26 cellular contexts compared by ENCODE assay signal in genomic region chr17:14776791-14777190, GRCh38.
DNase-seq lines count a peak whose midpoint lies in the region; ATAC-seq, FAIRE-seq and TF ChIP-seq lines count a peak whose summit lies in the region.
"Had no signal": no experiment of that assay in that cellular context is flagged by ENCODE, and none has a peak within 500 bp of the region (broad histone marks: within the 10 kb centered on the region; RNA-seq: fewer than 3 reads in every experiment).

No MANE protein-coding gene starts in this region.

- H3K79me1 ChIP-seq in H1 (ENCODE audit: low read depth, low read length), result no peaks in the 10 kb centered on the region

- no peak overlapping the region for H3K23ac ChIP-seq in H1 (ENCODE audit: insufficient read length)

- FAIRE-seq in H1 (lab: Jason Lieb, UNC), result no peak
- FAIRE-seq: GM19239, kidney, pancreas had no signal

- H3K9me3 Mint-ChIP-seq in neural crest cell, result peaks cover 7% of the 10 kb centered on the region
- H3K9me3 Mint-ChIP-seq: nephron had no signal

- peak; percentile 34 for DNase-seq in GM23248
- DNase-seq in RWPE2 (ENCODE audit: low spot score), result no peak
- no peak for DNase-seq in H1 (ENCODE audit: low read depth in 1 of 2, low spot score in 2 of 2)
- DNase-seq in neural crest cell (ENCODE audit: low read depth, low spot score), result no peak
- no peak for DNase-seq in activated CD4-positive, alpha-beta T cell treated with anti-CD3 and anti-CD28 coated beads for 1 hour
- DNase-seq in T-helper 17 cell, result no peak
- DNase-seq in cardiac septum (ENCODE audit: low spot score), result no peak
- DNase-seq: activated naive CD4-positive, alpha-beta T cell treated with anti-CD3 and anti-CD28 coated beads for 36 hours; activated T-cell treated with anti-CD3 and anti-CD28 coated beads, Interleukin-2, amount 50 U/mL, for 72 hours; BE2C; central memory CD4-positive, alpha-beta T cell; GDM1; glutamatergic neuron; HCEC 1CT; KG1; kidney; NCI-H1436; NCI-H345; pancreas; Right ventricle myocardium superior; spleen; T1000; upper lobe of right lung had no signal

- H3K27me3 Mint-ChIP-seq in neural crest cell (ENCODE audit: low read depth) (no peaks in the 10 kb centered on the region), T-helper 17 cell (peaks cover 67% of the 10 kb centered on the region)

- H3K4me3 ChIP-seq in GM23248 (no peak overlapping the region), RWPE2 (ENCODE audit: severe bottlenecking) (no peak overlapping the region), H1 (ENCODE audit: extremely low read depth in 1 of 4, insufficient read depth in 2 of 4, low read depth in 3 of 4, low read length in 4 of 4) (no peak overlapping the region)
- H3K4me3 ChIP-seq: pancreas, spleen, upper lobe of right lung had no signal

- 0 out of 2 replicates have a peak overlapping the region, but pooled peaks have one; percentile 35 for H2BK20ac ChIP-seq in H1 (ENCODE audit: low read length)

- peaks cover 18% of the 10 kb centered on the region for H3K4me1 ChIP-seq in GM23248 (ENCODE audit: insufficient read depth)
- H3K4me1 ChIP-seq in RWPE2 (ENCODE audit: insufficient read depth, poor library complexity, severe bottlenecking), result peaks cover 20% of the 10 kb centered on the region
- peaks cover 1 to 20% (median 12%) of the 10 kb centered on the region in 4 experiments for H3K4me1 ChIP-seq in H1 (replicated peaks in 1 of 4; ENCODE audit: control insufficient read depth in 3 of 4, insufficient read depth in 4 of 4, low read length in 3 of 4)
- H3K4me1 ChIP-seq: BE2C, pancreas, spleen, upper lobe of right lung had no signal

- no peak overlapping the region for H2AK5ac ChIP-seq in H1 (ENCODE audit: low read depth, low read length)

- H3K36me3 Mint-ChIP-seq in neural crest cell (ENCODE audit: low read depth), result peaks cover 12% of the 10 kb centered on the region
- no peaks in the 10 kb centered on the region for H3K36me3 Mint-ChIP-seq in T-helper 17 cell (ENCODE audit: low read depth)

- no peaks in the 10 kb centered on the region for H3K27me3 ChIP-seq in GM23248 (replicated peaks; ENCODE audit: insufficient read depth)
- H3K27me3 ChIP-seq in RWPE2 (ENCODE audit: insufficient read depth, poor library complexity, severe bottlenecking), result no peaks in the 10 kb centered on the region
- no peaks in the 10 kb centered on the region; a peak in 1 of 7 replicates for H3K27me3 ChIP-seq in H1 (replicated peaks in 1 of 4; ENCODE audit: control insufficient read depth in 3 of 4, extremely low read depth in 1 of 4, insufficient read depth in 3 of 4, low read length in 3 of 4)
- H3K27me3 ChIP-seq: BE2C, pancreas, upper lobe of right lung had no signal

- H4K20me1 ChIP-seq in GM23248 (ENCODE audit: insufficient read depth) (no peaks in the 10 kb centered on the region), H1 (replicated peaks in 1 of 2; ENCODE audit: control insufficient read depth in 1 of 2, insufficient read depth in 2 of 2, low read length in 2 of 2) (no peaks in the 10 kb centered on the region)

- no peak overlapping the region for H4K91ac ChIP-seq in H1 (replicated peaks; ENCODE audit: insufficient read length, low read length)

- no peaks in the 10 kb centered on the region for H3K9me2 ChIP-seq in GM23248 (ENCODE audit: insufficient read depth)

- H4K8ac ChIP-seq in H1 (ENCODE audit: extremely low read depth, insufficient read depth, low read length), result no peak overlapping the region

- H3F3A ChIP-seq in GM23248 (ENCODE audit: insufficient read depth), result no peaks in the 10 kb centered on the region

- in situ Hi-C loops in GM23248 (cut with MboI), result no loop called here

- POLR2A ChIA-PET in H1 (lab: Charles Lee; ENCODE audit: partially characterized antibody), result interaction anchor here (0.6 kb wide), 1 partner anchor 19 kb away, joined by 3 read pairs; no protein-coding TSS in a partner anchor

- no peak overlapping the region for H3K56ac ChIP-seq in H1 (replicated peaks; ENCODE audit: insufficient read length, low read depth, low read length)

- H3K27ac Mint-ChIP-seq in neural crest cell (ENCODE audit: unreplicated experiment) (no peak overlapping the region), T-helper 17 cell (no peak overlapping the region)
- H3K27ac Mint-ChIP-seq: activated naive CD4-positive, alpha-beta T cell treated with anti-CD3 and anti-CD28 coated beads for 36 hours; activated T-cell treated with anti-CD3 and anti-CD28 coated beads, Interleukin-2, amount 50 U/mL, for 72 hours; nephron had no signal

- no peak overlapping the region for H3K4ac ChIP-seq in H1 (replicated peaks; ENCODE audit: insufficient read length, low read depth, low read length)

- ATAC-seq in RWPE2 (ENCODE audit: low read depth) (peak; percentile 95), T-helper 17 cell (no peak), HG03095 (IDR thresholded peaks at IDR 0.05; ENCODE audit: unreplicated experiment) (no peak)
- ATAC-seq: activated T-cell treated with anti-CD3 and anti-CD28 coated beads, Interleukin-2, amount 50 U/mL, for 72 hours had no signal

- intact Hi-C loops in cardiac septum (cut with DNase I), result no loop called here

- no peak for TF ChIP-seq RAD21 in H1 (IDR thresholded peaks at IDR 0.05 in 1 of 2, conservative IDR thresholded peaks at IDR 0.05 in 1 of 2; ENCODE audit: low read depth in 2 of 2, low read length in 2 of 2)

- H3K23me2 ChIP-seq in H1 (ENCODE audit: low read depth, low read length), result no peaks in the 10 kb centered on the region

- TF ChIP-seq EP300 in H1 (IDR thresholded peaks at IDR 0.05; ENCODE audit: borderline replicate concordance in 1 of 2, low read depth in 2 of 2, low read length in 2 of 2), result no peak

- no peak overlapping the region for H3K18ac ChIP-seq in H1 (ENCODE audit: extremely low read depth, low read length)

- H3K36me3 ChIP-seq in GM23248 (ENCODE audit: low read depth) (no peaks in the 10 kb centered on the region), RWPE2 (ENCODE audit: low read depth) (no peaks in the 10 kb centered on the region), H1 (ENCODE audit: control insufficient read depth in 2 of 4, insufficient read depth in 4 of 4, low read length in 3 of 4) (no peaks in the 10 kb centered on the region)
- H3K36me3 ChIP-seq: BE2C, pancreas, spleen, upper lobe of right lung had no signal

- H3K4me2 ChIP-seq in GM23248 (ENCODE audit: unreplicated experiment) (no peak overlapping the region), H1 (ENCODE audit: insufficient read depth in 1 of 2, low read depth in 2 of 2, low read length in 2 of 2) (no peak overlapping the region)

- H4K5ac ChIP-seq in H1 (ENCODE audit: insufficient read length, low read depth, low read length), result no peak overlapping the region

- H3K27ac ChIP-seq in GM23248, result no peak overlapping the region
- peak overlapping the region; percentile 72 for H3K27ac ChIP-seq in RWPE2 (ENCODE audit: poor library complexity, severe bottlenecking)
- no peak overlapping the region for H3K27ac ChIP-seq in H1 (ENCODE audit: low read depth, low read length)
- H3K27ac ChIP-seq: pancreas, spleen, upper lobe of right lung had no signal

- H3K4me1 Mint-ChIP-seq in neural crest cell, result peaks cover 75% of the 10 kb centered on the region
- H3K4me1 Mint-ChIP-seq in T-helper 17 cell, result no peaks in the 10 kb centered on the region

- no peak overlapping the region for H2AFZ ChIP-seq in GM23248
- no peak overlapping the region for H2AFZ ChIP-seq in H1 (ENCODE audit: low read length)

- TF ChIP-seq CTCF in RWPE2 (IDR thresholded peaks at IDR 0.05; ENCODE audit: poor library complexity, severe bottlenecking), result no peak
- TF ChIP-seq CTCF in H1 (IDR thresholded peaks at IDR 0.05; ENCODE audit: control extremely low read depth in 1 of 3, insufficient read depth in 1 of 3, low read depth in 1 of 3, low read length in 3 of 3), result no peak
- TF ChIP-seq CTCF in neural crest cell (conservative IDR thresholded peaks at IDR 0.05), result no peak

- H3K9me3 ChIP-seq in GM23248 (ENCODE audit: low read depth), result no peaks in the 10 kb centered on the region
- H3K9me3 ChIP-seq in RWPE2 (ENCODE audit: severe bottlenecking), result no peaks in the 10 kb centered on the region
- 0 out of 4 replicates have a peak, but pooled peaks cover 0 to 2% of the 10 kb centered on the region in 2 experiments for H3K9me3 ChIP-seq in H1 (ENCODE audit: insufficient read depth in 2 of 2, low read depth in 1 of 2, low read length in 1 of 2)
- no peaks in the 10 kb centered on the region for H3K9me3 ChIP-seq in T-helper 17 cell (ENCODE audit: control insufficient read depth, low read length, poor library complexity, severe bottlenecking)
- H3K9me3 ChIP-seq: BE2C, pancreas, upper lobe of right lung had no signal

- no peak overlapping the region for H3K14ac ChIP-seq in H1 (ENCODE audit: insufficient read length)

- H3K9ac ChIP-seq in GM23248 (no peak overlapping the region), H1 (replicated peaks in 1 of 4; ENCODE audit: extremely low read depth in 1 of 4, low read depth in 3 of 4, low read length in 3 of 4) (no peak overlapping the region)

- H2BK12ac ChIP-seq in H1 (ENCODE audit: low read depth, low read length), result no peak overlapping the region

- H3K4me3 Mint-ChIP-seq in neural crest cell (peak overlapping the region; percentile 49), T-helper 17 cell (no peak overlapping the region)
- H3K4me3 Mint-ChIP-seq: activated naive CD4-positive, alpha-beta T cell treated with anti-CD3 and anti-CD28 coated beads for 36 hours; activated T-cell treated with anti-CD3 and anti-CD28 coated beads, Interleukin-2, amount 50 U/mL, for 72 hours; nephron had no signal

- H2BK5ac ChIP-seq in H1 (ENCODE audit: low read depth, low read length), result no peak overlapping the region

- no peak overlapping the region for H2BK120ac ChIP-seq in H1 (replicated peaks; ENCODE audit: low read depth, low read length)

- no peak for TF ChIP-seq POLR2A in H1 (IDR thresholded peaks at IDR 0.05; ENCODE audit: control extremely low read depth in 1 of 2, low read depth in 2 of 2, low read length in 2 of 2)

- WGBS in GM23248 (ENCODE audit: low coverage in 1 of 2, low lambda C conversion rate in 2 of 2, missing lambda C conversion rate in 2 of 2), 2 experiments, result 30 to 42% methylated on average over 1 of the region's 1 CpG
- WGBS in H1 (ENCODE audit: extremely low coverage in 1 of 2, insufficient coverage in 1 of 2, insufficient read length in 1 of 2, insufficient replicate concordance in 2 of 2, low coverage in 1 of 2, low lambda C conversion rate in 2 of 2, missing lambda C conversion rate in 1 of 2), 2 experiments, result 81% methylated on average over 1 of the region's 1 CpG; no CpG with 5 or more reads in 1 of the 2 experiments

- no peaks in the 10 kb centered on the region for H3K79me2 ChIP-seq in GM23248 (ENCODE audit: insufficient read depth)
- no peaks in the 10 kb centered on the region for H3K79me2 ChIP-seq in H1 (ENCODE audit: control insufficient read depth in 1 of 2, insufficient read depth in 2 of 2, low read length in 2 of 2)

- CTCF ChIA-PET in H1 (lab: Charles Lee; ENCODE audit: partially characterized antibody), result interaction anchor here (0.5 to 1.8 kb wide), 3 partner anchors 37 to 520 kb away, joined by 3 to 4 read pairs (median 3); no protein-coding TSS in a partner anchor

- H2BK15ac ChIP-seq in H1 (ENCODE audit: low read length), result no peak overlapping the region

TF ChIP-seq in H1, 55 proteins besides CTCF, POLR2A, EP300 and RAD21 (continues in another document):
- TF ChIP-seq RBBP5 (IDR thresholded peaks at IDR 0.05; ENCODE audit: borderline replicate concordance, low read depth, low read length) (no peak), RXRA (IDR thresholded peaks at IDR 0.05; ENCODE audit: insufficient read depth, low read depth, low read length) (no peak), KDM1A (IDR thresholded peaks at IDR 0.05; ENCODE audit: borderline replicate concordance, low read length) (no peak)
